Comparison of ENCODE assay signal across 9 cellular contexts in the genomic region with DNA sequence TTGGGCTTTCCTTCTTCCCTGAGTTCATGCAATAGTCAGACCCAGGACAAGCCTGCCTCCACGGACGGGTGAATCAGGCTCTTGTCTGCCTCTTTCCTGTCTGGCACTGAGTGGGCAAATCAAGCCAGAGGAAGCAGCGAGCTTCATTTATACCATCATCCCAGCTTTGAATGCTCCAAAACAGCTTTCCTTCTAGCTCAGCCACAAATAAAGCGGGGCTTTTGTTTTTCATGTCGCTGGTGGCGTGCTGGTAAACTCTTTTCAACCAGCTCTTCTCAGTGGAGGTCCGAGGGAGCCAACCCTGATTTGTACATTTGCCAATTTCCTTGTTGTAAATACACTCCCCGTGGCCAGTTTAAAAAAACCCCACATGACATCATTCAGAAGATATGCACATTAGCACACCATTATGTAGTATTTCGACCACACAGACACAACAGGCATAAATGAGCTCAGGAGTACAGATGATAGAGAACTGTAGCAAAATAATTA. TPM values are rescaled to one million over a fixed set of nuclear protein-coding genes. Genes with fewer than 3 reads are reported as not detected.
DNase-seq lines count a peak whose midpoint lies in the region; ATAC-seq and TF ChIP-seq lines count a peak whose summit lies in the region.
"Had no signal": no experiment of that assay in that cellular context is flagged by ENCODE, and none has a peak within 500 bp of the region (broad histone marks: within the 10 kb centered on the region; RNA-seq: fewer than 3 reads in every experiment).

No MANE protein-coding gene starts in this region.

- H3K9ac ChIP-seq in liver (ENCODE audit: low read depth in 1 of 2, low read length in 2 of 2): peak overlapping the region in 1 of 2 donors; percentile 55

- no peak for TF ChIP-seq POLR2A in testis (IDR thresholded peaks at IDR 0.05)

- H3K4me3 Mint-ChIP-seq in activated naive CD8-positive, alpha-beta T cell treated with anti-CD3 and anti-CD28 coated beads for 36 hours: no peak overlapping the region
- H3K4me3 Mint-ChIP-seq in T-helper 2 cell treated with Interferon-gamma antibody and Interleukin-4, amounts not matched to agents 5 μg/mL and 100 μg/mL, for 36 hours: no peak overlapping the region
- no peak overlapping the region for H3K4me3 Mint-ChIP-seq in stimulated activated naive CD8-positive, alpha-beta T cell treated with anti-CD3 and anti-CD28 coated beads, Interleukin-15, amount 100 ng/mL, for 72 hours

- intact Hi-C loops in testis (cut with DNase I; ENCODE audit: low total_unique reads): no loop called here

- TF ChIP-seq RAD21 in liver (IDR thresholded peaks at IDR 0.05): peak; percentile 4 to 19

- no peak for ATAC-seq in stimulated activated naive CD8-positive, alpha-beta T cell treated with anti-CD3 and anti-CD28 coated beads, Interleukin-15, amount 100 ng/mL, for 72 hours

- H3K4me3 ChIP-seq in liver (ENCODE audit: low read depth in 1 of 3, low read length in 3 of 3) (no peak overlapping the region), testis (no peak overlapping the region)

- no peaks in the 10 kb centered on the region for H3K27me3 ChIP-seq in liver (ENCODE audit: control insufficient read depth in 4 of 4, insufficient read depth in 4 of 4, low read length in 3 of 4)
- H3K27me3 ChIP-seq in testis: no peaks in the 10 kb centered on the region

- H3K9me3 ChIP-seq in liver (ENCODE audit: control insufficient read depth in 4 of 4, low read length in 3 of 4) (no peaks in the 10 kb centered on the region), testis (no peaks in the 10 kb centered on the region)

- H3K9me3 Mint-ChIP-seq in activated naive CD8-positive, alpha-beta T cell treated with anti-CD3 and anti-CD28 coated beads for 36 hours: no peaks in the 10 kb centered on the region
- H3K9me3 Mint-ChIP-seq in T-helper 2 cell treated with Interferon-gamma antibody and Interleukin-4, amounts not matched to agents 5 μg/mL and 100 μg/mL, for 36 hours: peaks cover 4% of the 10 kb centered on the region
- H3K9me3 Mint-ChIP-seq in stimulated activated naive CD8-positive, alpha-beta T cell treated with anti-CD3 and anti-CD28 coated beads, Interleukin-15, amount 100 ng/mL, for 72 hours: no peaks in the 10 kb centered on the region

- DNase-seq in AG08395 (ENCODE audit: low spot score) (peak; percentile 72), NCI-H2029 treated with DMSO at 0.1 percent for 48 hours (lab: John Stamatoyannopoulos, UW) (peak; percentile 98), cerebellum (ENCODE audit: low spot score) (peak; percentile 39), testis (peak; percentile 48)
- no peak for DNase-seq in activated naive CD8-positive, alpha-beta T cell treated with anti-CD3 and anti-CD28 coated beads for 36 hours
- DNase-seq in T-helper 2 cell treated with Interferon-gamma antibody and Interleukin-4, amounts not matched to agents 5 μg/mL and 100 μg/mL, for 36 hours (ENCODE audit: low spot score): no peak
- DNase-seq in stimulated activated naive CD8-positive, alpha-beta T cell treated with anti-CD3 and anti-CD28 coated beads, Interleukin-15, amount 100 ng/mL, for 72 hours: no peak

- H3K4me1 Mint-ChIP-seq in activated naive CD8-positive, alpha-beta T cell treated with anti-CD3 and anti-CD28 coated beads for 36 hours: peaks cover 4% of the 10 kb centered on the region
- H3K4me1 Mint-ChIP-seq in T-helper 2 cell treated with Interferon-gamma antibody and Interleukin-4, amounts not matched to agents 5 μg/mL and 100 μg/mL, for 36 hours (ENCODE audit: low read depth): peaks cover 4% of the 10 kb centered on the region
- peaks cover 6% of the 10 kb centered on the region for H3K4me1 Mint-ChIP-seq in stimulated activated naive CD8-positive, alpha-beta T cell treated with anti-CD3 and anti-CD28 coated beads, Interleukin-15, amount 100 ng/mL, for 72 hours

- no peaks in the 10 kb centered on the region for H3K36me3 Mint-ChIP-seq in activated naive CD8-positive, alpha-beta T cell treated with anti-CD3 and anti-CD28 coated beads for 36 hours
- no peaks in the 10 kb centered on the region for H3K36me3 Mint-ChIP-seq in T-helper 2 cell treated with Interferon-gamma antibody and Interleukin-4, amounts not matched to agents 5 μg/mL and 100 μg/mL, for 36 hours (ENCODE audit: low read depth)

- H3K4me1 ChIP-seq in liver (ENCODE audit: control insufficient read depth in 4 of 4, insufficient read depth in 4 of 4, low read length in 3 of 4): peaks cover 7 to 28% (median 13%) of the 10 kb centered on the region in 4 donors
- H3K4me1 ChIP-seq in testis: peaks cover 18% of the 10 kb centered on the region

- no peak overlapping the region for H3K27ac Mint-ChIP-seq in activated naive CD8-positive, alpha-beta T cell treated with anti-CD3 and anti-CD28 coated beads for 36 hours
- H3K27ac Mint-ChIP-seq in T-helper 2 cell treated with Interferon-gamma antibody and Interleukin-4, amounts not matched to agents 5 μg/mL and 100 μg/mL, for 36 hours: no peak overlapping the region
- no peak overlapping the region for H3K27ac Mint-ChIP-seq in stimulated activated naive CD8-positive, alpha-beta T cell treated with anti-CD3 and anti-CD28 coated beads, Interleukin-15, amount 100 ng/mL, for 72 hours

- H3K27ac ChIP-seq in liver (ENCODE audit: low read depth in 1 of 2, low read length in 2 of 2): peak overlapping the region; percentile 40 to 67
- H3K27ac ChIP-seq in testis: peak overlapping the region; percentile 44 to 74

- no peak for TF ChIP-seq CTCF in liver (IDR thresholded peaks at IDR 0.05; ENCODE audit: low read depth, low read length, missing input control)
- TF ChIP-seq CTCF in testis (IDR thresholded peaks at IDR 0.05): no peak

- WGBS in liver: 47% methylated on average over 9 of the region's 9 CpGs
- 46 to 48% methylated on average over 9 of the region's 9 CpGs for WGBS in testis, 2 donors

- H3K27me3 Mint-ChIP-seq in activated naive CD8-positive, alpha-beta T cell treated with anti-CD3 and anti-CD28 coated beads for 36 hours: peaks cover 3% of the 10 kb centered on the region
- peaks cover 16% of the 10 kb centered on the region for H3K27me3 Mint-ChIP-seq in T-helper 2 cell treated with Interferon-gamma antibody and Interleukin-4, amounts not matched to agents 5 μg/mL and 100 μg/mL, for 36 hours (ENCODE audit: low read depth)
- H3K27me3 Mint-ChIP-seq in stimulated activated naive CD8-positive, alpha-beta T cell treated with anti-CD3 and anti-CD28 coated beads, Interleukin-15, amount 100 ng/mL, for 72 hours: peaks cover 3% of the 10 kb centered on the region

- no peaks in the 10 kb centered on the region for H3K36me3 ChIP-seq in liver (ENCODE audit: control insufficient read depth in 4 of 4, insufficient read depth in 3 of 4, low read depth in 1 of 4, low read length in 3 of 4)
- H3K36me3 ChIP-seq in testis (ENCODE audit: low read depth, missing control alignments): no peaks in the 10 kb centered on the region

TF ChIP-seq in liver, 16 proteins besides CTCF, POLR2A, EP300 and RAD21 (continues in another document):
- TF ChIP-seq NR2F2 (IDR thresholded peaks at IDR 0.05) (no peak), GABPA (IDR thresholded peaks at IDR 0.05 in 1 of 2, conservative IDR thresholded peaks at IDR 0.05 in 1 of 2) (no peak), FOXA1 (IDR thresholded peaks at IDR 0.05) (no peak), FOXA2 (IDR thresholded peaks at IDR 0.05) (no peak), YY1 (IDR thresholded peaks at IDR 0.05) (no peak), EGR1 (IDR thresholded peaks at IDR 0.05; ENCODE audit: low read depth in 2 of 2) (no peak), SP1 (IDR thresholded peaks at IDR 0.05) (peak; percentile 30), TAF1 (conservative IDR thresholded peaks at IDR 0.05) (no peak), JUND (IDR thresholded peaks at IDR 0.05) (peak; percentile 89 to 93)
- TF ChIP-seq, protein P1, sequence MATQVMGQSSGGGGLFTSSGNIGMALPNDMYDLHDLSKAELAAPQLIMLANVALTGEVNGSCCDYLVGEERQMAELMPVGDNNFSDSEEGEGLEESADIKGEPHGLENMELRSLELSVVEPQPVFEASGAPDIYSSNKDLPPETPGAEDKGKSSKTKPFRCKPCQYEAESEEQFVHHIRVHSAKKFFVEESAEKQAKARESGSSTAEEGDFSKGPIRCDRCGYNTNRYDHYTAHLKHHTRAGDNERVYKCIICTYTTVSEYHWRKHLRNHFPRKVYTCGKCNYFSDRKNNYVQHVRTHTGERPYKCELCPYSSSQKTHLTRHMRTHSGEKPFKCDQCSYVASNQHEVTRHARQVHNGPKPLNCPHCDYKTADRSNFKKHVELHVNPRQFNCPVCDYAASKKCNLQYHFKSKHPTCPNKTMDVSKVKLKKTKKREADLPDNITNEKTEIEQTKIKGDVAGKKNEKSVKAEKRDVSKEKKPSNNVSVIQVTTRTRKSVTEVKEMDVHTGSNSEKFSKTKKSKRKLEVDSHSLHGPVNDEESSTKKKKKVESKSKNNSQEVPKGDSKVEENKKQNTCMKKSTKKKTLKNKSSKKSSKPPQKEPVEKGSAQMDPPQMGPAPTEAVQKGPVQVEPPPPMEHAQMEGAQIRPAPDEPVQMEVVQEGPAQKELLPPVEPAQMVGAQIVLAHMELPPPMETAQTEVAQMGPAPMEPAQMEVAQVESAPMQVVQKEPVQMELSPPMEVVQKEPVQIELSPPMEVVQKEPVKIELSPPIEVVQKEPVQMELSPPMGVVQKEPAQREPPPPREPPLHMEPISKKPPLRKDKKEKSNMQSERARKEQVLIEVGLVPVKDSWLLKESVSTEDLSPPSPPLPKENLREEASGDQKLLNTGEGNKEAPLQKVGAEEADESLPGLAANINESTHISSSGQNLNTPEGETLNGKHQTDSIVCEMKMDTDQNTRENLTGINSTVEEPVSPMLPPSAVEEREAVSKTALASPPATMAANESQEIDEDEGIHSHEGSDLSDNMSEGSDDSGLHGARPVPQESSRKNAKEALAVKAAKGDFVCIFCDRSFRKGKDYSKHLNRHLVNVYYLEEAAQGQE (IDR thresholded peaks at IDR 0.05): no peak

RNA-seq across cellular contexts. Expression of a gene that starts 8.6 kb away (rescaled TPM):
- total RNA-seq in cerebellum: not detected
- total RNA-seq in liver: not detected
- polyA plus RNA-seq in liver: not detected
- total RNA-seq in testis: under 1 TPM in 1 of 2 donors, not detected in 1; 0.81 TPM
- polyA plus RNA-seq in testis (ENCODE audit: insufficient read depth, low read depth, low replicate concordance): 12.8 TPM
- total RNA-seq in activated naive CD8-positive, alpha-beta T cell treated with anti-CD3 and anti-CD28 coated beads for 36 hours: under 1 TPM in 1 of 2 experiments, not detected in 1; 0.28 TPM
- total RNA-seq: activated CD8-positive, alpha-beta memory T cell treated with anti-CD3 and anti-CD28 coated beads for 36 hours had no signal

RNA-seq across cellular contexts. Expression of a gene that starts 44.2 kb away (rescaled TPM):
- total RNA-seq in cerebellum (59.8 TPM), liver (10 to 100 TPM; 74.2 to 90.8 TPM), testis (100 to 1,000 TPM; 157 to 230 TPM)
- polyA plus RNA-seq in liver (100 to 1,000 TPM; 169 to 181 TPM), testis (ENCODE audit: insufficient read depth, low read depth, low replicate concordance) (343 TPM)
- total RNA-seq in activated naive CD8-positive, alpha-beta T cell treated with anti-CD3 and anti-CD28 coated beads for 36 hours: 10 to 100 TPM; 58.4 to 60.3 TPM

Comparison
In these comparisons a context has a peak if more than half of its experiments do, and no peak if none do; other contexts are left out.
1. DNase-seq: peak in AG08395 (single experiment), NCI-H2029 treated with DMSO at 0.1 percent for 48 hours (single experiment), cerebellum (single experiment) and testis (single experiment); none in activated naive CD8-positive, alpha-beta T cell treated with anti-CD3 and anti-CD28 coated beads for 36 hours (single experiment), T-helper 2 cell treated with Interferon-gamma antibody and Interleukin-4, amounts not matched to agents 5 μg/mL and 100 μg/mL, for 36 hours (single experiment) and stimulated activated naive CD8-positive, alpha-beta T cell treated with anti-CD3 and anti-CD28 coated beads, Interleukin-15, amount 100 ng/mL, for 72 hours (0 of 2).